Comparison of ENCODE assay signal across 13 cellular contexts in genomic region chr12:118175823-118176447, GRCh38. TPM values are rescaled to one million over a fixed set of nuclear protein-coding genes. Genes with fewer than 3 reads are reported as not detected.
DNase-seq lines count a peak whose midpoint lies in the region; ATAC-seq, FAIRE-seq and TF ChIP-seq lines count a peak whose summit lies in the region.
"Had no signal": no experiment of that assay in that cellular context is flagged by ENCODE, and none has a peak within 500 bp of the region (broad histone marks: within the 10 kb centered on the region; RNA-seq: fewer than 3 reads in every experiment).

No MANE protein-coding gene starts in this region.

- H3K4me3 Mint-ChIP-seq in mesothelial cell of epicardium, result no peak overlapping the region
- H3K4me3 Mint-ChIP-seq: activated CD4-positive, alpha-beta memory T cell treated with anti-CD3 and anti-CD28 coated beads for 36 hours had no signal

- H3K36me3 Mint-ChIP-seq in mesothelial cell of epicardium, result peaks cover 38% of the 10 kb centered on the region

- no peak overlapping the region for H3K27ac Mint-ChIP-seq in mesothelial cell of epicardium
- H3K27ac Mint-ChIP-seq: activated CD4-positive, alpha-beta memory T cell treated with anti-CD3 and anti-CD28 coated beads for 36 hours had no signal

- peak overlapping the region in 1 of 2 experiments; percentile 1 for H3K4me3 ChIP-seq in neutrophil (ENCODE audit: low read depth in 1 of 2, low read length in 1 of 2)
- H3K4me3 ChIP-seq: gastrocnemius medialis, right atrium auricular region had no signal

- H3K27me3 Mint-ChIP-seq in mesothelial cell of epicardium (ENCODE audit: low read depth), result no peaks in the 10 kb centered on the region
- H3K27me3 Mint-ChIP-seq: activated CD4-positive, alpha-beta memory T cell treated with anti-CD3 and anti-CD28 coated beads for 36 hours had no signal

- H3K4me1 Mint-ChIP-seq in mesothelial cell of epicardium, result no peaks in the 10 kb centered on the region

- no peaks in the 10 kb centered on the region for H3K9me3 ChIP-seq in neutrophil
- H3K9me3 ChIP-seq: gastrocnemius medialis, right atrium auricular region had no signal

- H3K27me3 ChIP-seq in neutrophil, result no peaks in the 10 kb centered on the region
- H3K27me3 ChIP-seq: gastrocnemius medialis, right atrium auricular region had no signal

- no peak for TF ChIP-seq CTCF in neutrophil (IDR thresholded peaks at IDR 0.05)
- TF ChIP-seq CTCF in mesothelial cell of epicardium (IDR thresholded peaks at IDR 0.05; ENCODE audit: unreplicated experiment), result no peak

- peaks cover 5 to 9% of the 10 kb centered on the region in 2 experiments for H3K4me1 ChIP-seq in neutrophil (ENCODE audit: control insufficient read depth in 1 of 2, insufficient read depth in 1 of 2, low read depth in 1 of 2, low read length in 1 of 2)
- H3K4me1 ChIP-seq: gastrocnemius medialis, right atrium auricular region had no signal

- DNase-seq in GM19239 (ENCODE audit: insufficient read length, low spot score) (peak; percentile 27), KBM-7 (peak; percentile 65), NCI-H187 treated with DMSO at 0.1 percent for 48 hours (lab: John Stamatoyannopoulos, UW) (no peak), mesothelial cell of epicardium (ENCODE audit: low spot score in 2 of 2, unreplicated experiment in 2 of 2) (no peak), activated T-cell treated with anti-CD3 and anti-CD28 coated beads for 4 hours (no peak)
- DNase-seq: activated CD4-positive, alpha-beta memory T cell treated with anti-CD3 and anti-CD28 coated beads for 36 hours; dermis blood vessel endothelial cell; gastrocnemius medialis; mesenchymal stem cell had no signal

- FAIRE-seq in GM19239 (lab: Jason Lieb, UNC), result peak; percentile 67

- in situ Hi-C loops in KBM-7 (cut with MboI; ENCODE audit: low pct_unique_long_range_greater_than_20kb, low sequenced_read_pairs), result no loop called here

- peak; percentile 86 for ATAC-seq in HG02870 (IDR thresholded peaks at IDR 0.05; ENCODE audit: unreplicated experiment)
- ATAC-seq: SK-N-SH treated with all-trans-retinoic acid at 6 μM for 48 hours had no signal

- H3K27ac ChIP-seq in neutrophil, result peak overlapping the region; percentile 66
- H3K27ac ChIP-seq: gastrocnemius medialis, right atrium auricular region had no signal

- no peaks in the 10 kb centered on the region for H3K9me3 Mint-ChIP-seq in mesothelial cell of epicardium
- H3K9me3 Mint-ChIP-seq: activated CD4-positive, alpha-beta memory T cell treated with anti-CD3 and anti-CD28 coated beads for 36 hours had no signal

- H3K36me3 ChIP-seq in neutrophil, result peaks cover 84% of the 10 kb centered on the region

RNA-seq across cellular contexts. Expression of gene PEBP1, which starts 40.0 kb away (rescaled TPM):
- 154 to 166 TPM (median 156 TPM) in 3 replicates for total RNA-seq in mesothelial cell of epicardium

Comparison
In these comparisons a context has a peak if more than half of its experiments do, and no peak if none do; other contexts are left out.
1. DNase-seq: peak in GM19239 (single experiment) and KBM-7 (single experiment); none in NCI-H187 treated with DMSO at 0.1 percent for 48 hours (single experiment), mesothelial cell of epicardium (0 of 2) and activated T-cell treated with anti-CD3 and anti-CD28 coated beads for 4 hours (single experiment).